In the genomic region with DNA sequence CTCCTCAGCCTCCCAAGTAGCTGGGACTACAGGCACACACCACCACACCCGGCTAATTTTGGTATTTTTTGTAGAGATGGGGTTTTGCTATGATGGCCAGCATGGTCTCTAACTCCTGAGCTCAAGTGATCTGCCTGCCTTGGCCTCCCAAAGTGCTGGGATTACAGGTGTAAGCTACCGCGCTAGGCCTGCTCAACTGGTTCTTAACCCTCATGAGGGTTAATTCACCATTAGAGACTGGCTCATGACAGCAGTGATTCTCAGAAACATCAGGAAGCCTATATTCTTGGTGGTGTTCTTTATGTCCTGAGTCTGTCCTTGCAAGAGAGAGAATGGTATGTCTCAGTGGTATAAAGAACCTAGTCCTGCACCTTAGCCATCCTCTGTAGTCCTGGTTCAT, we compare ENCODE assay signal across 34 cellular contexts. TPM values are rescaled to one million over a fixed set of nuclear protein-coding genes. Genes with fewer than 3 reads are reported as not detected.
"Had no signal": no experiment of that assay in that cellular context is flagged by ENCODE, and none has a peak within 500 bp of the region (broad histone marks: within the 10 kb centered on the region; RNA-seq: fewer than 3 reads in every experiment).

No MANE protein-coding gene starts in this region.

- H3K4me1 ChIP-seq: ascending aorta, Peyer's patch had no signal

- ATAC-seq: activated CD4-positive, CD25-positive, alpha-beta regulatory T cell treated with anti-CD3 and anti-CD28 coated beads, Interleukin-2, amount 50 U/mL, for 24 hours; activated CD8-positive, alpha-beta memory T cell treated with anti-CD3 and anti-CD28 coated beads, Interleukin-2, amount 10 ng/mL, durations not matched to agents 7 days and 5 days; activated T-cell treated with anti-CD3 and anti-CD28 coated beads, Interleukin-2, amount 50 U/mL, for 72 hours; activated T-helper 17 cell treated with anti-CD3 and anti-CD28 coated beads, Interleukin-2, amount 50 U/mL, for 72 hours; PC-3 had no signal

- H3K27me3 ChIP-seq: ascending aorta, cardiac muscle cell, MG63, Peyer's patch, SJSA1 had no signal

- H3K9ac ChIP-seq: SK-N-SH had no signal

- H3K27ac Mint-ChIP-seq: activated CD4-positive, alpha-beta memory T cell treated with anti-CD3 and anti-CD28 coated beads, Interleukin-2, amount 10 ng/mL, durations not matched to agents 7 days and 5 days; activated CD8-positive, alpha-beta memory T cell treated with anti-CD3 and anti-CD28 coated beads, Interleukin-2, amount 10 ng/mL, durations not matched to agents 7 days and 5 days; activated naive CD4-positive, alpha-beta T cell treated with anti-CD3 and anti-CD28 coated beads, Interleukin-2, amount 50 U/mL, for 24 hours; activated naive CD8-positive, alpha-beta T cell treated with anti-CD3 and anti-CD28 coated beads, Interleukin-2, amount 10 ng/mL, durations not matched to agents 7 days and 5 days; activated T-cell treated with anti-CD3 and anti-CD28 coated beads, Interleukin-2, amount 50 U/mL, for 72 hours; activated T-helper 17 cell treated with anti-CD3 and anti-CD28 coated beads, Interleukin-2, amount 50 U/mL, for 72 hours; T-helper 1 cell treated with Interleukin-12 subunit alpha and Interleukin-12 subunit beta and Interleukin-4 antibody, amounts not matched to agents 30 μg/mL and 1 μg/mL, for 36 hours; T-helper 2 cell treated with Interferon-gamma antibody and Interleukin-4, amounts not matched to agents 5 μg/mL and 100 μg/mL, for 36 hours had no signal

- H3K9me3 Mint-ChIP-seq: activated CD4-positive, alpha-beta memory T cell treated with anti-CD3 and anti-CD28 coated beads, Interleukin-2, amount 10 ng/mL, durations not matched to agents 7 days and 5 days; activated naive CD4-positive, alpha-beta T cell treated with anti-CD3 and anti-CD28 coated beads, Interleukin-2, amount 50 U/mL, for 24 hours; activated naive CD8-positive, alpha-beta T cell treated with anti-CD3 and anti-CD28 coated beads, Interleukin-2, amount 10 ng/mL, durations not matched to agents 7 days and 5 days; activated T-cell treated with anti-CD3 and anti-CD28 coated beads, Interleukin-2, amount 50 U/mL, for 72 hours; central memory CD8-positive, alpha-beta T cell; T-helper 2 cell treated with Interferon-gamma antibody and Interleukin-4, amounts not matched to agents 5 μg/mL and 100 μg/mL, for 36 hours had no signal

- H3K4me1 Mint-ChIP-seq: activated CD4-positive, alpha-beta memory T cell treated with anti-CD3 and anti-CD28 coated beads, Interleukin-2, amount 10 ng/mL, durations not matched to agents 7 days and 5 days; activated CD8-positive, alpha-beta memory T cell treated with anti-CD3 and anti-CD28 coated beads, Interleukin-2, amount 10 ng/mL, durations not matched to agents 7 days and 5 days; activated naive CD4-positive, alpha-beta T cell treated with anti-CD3 and anti-CD28 coated beads, Interleukin-2, amount 50 U/mL, for 24 hours; activated T-helper 17 cell treated with anti-CD3 and anti-CD28 coated beads, Interleukin-2, amount 50 U/mL, for 72 hours; central memory CD8-positive, alpha-beta T cell had no signal

- H3K36me3 ChIP-seq: ascending aorta, cardiac muscle cell, MG63, Peyer's patch, SJSA1 had no signal

- H3K27me3 Mint-ChIP-seq: activated naive CD4-positive, alpha-beta T cell treated with anti-CD3 and anti-CD28 coated beads, Interleukin-2, amount 50 U/mL, for 24 hours had no signal

- H3K9me2 ChIP-seq: SK-N-SH had no signal

- H3K36me3 Mint-ChIP-seq: activated CD8-positive, alpha-beta memory T cell treated with anti-CD3 and anti-CD28 coated beads, Interleukin-2, amount 10 ng/mL, durations not matched to agents 7 days and 5 days; activated naive CD4-positive, alpha-beta T cell treated with anti-CD3 and anti-CD28 coated beads, Interleukin-2, amount 50 U/mL, for 24 hours; activated naive CD8-positive, alpha-beta T cell treated with anti-CD3 and anti-CD28 coated beads, Interleukin-2, amount 10 ng/mL, durations not matched to agents 7 days and 5 days had no signal

- H3K4me3 ChIP-seq: ascending aorta, cardiac muscle cell, MG63, Peyer's patch, SJSA1 had no signal

- DNase-seq: activated CD4-positive, alpha-beta memory T cell treated with anti-CD3 and anti-CD28 coated beads, Interleukin-2, amount 10 ng/mL, durations not matched to agents 7 days and 5 days; activated CD4-positive, alpha-beta T cell treated with anti-CD3 and anti-CD28 coated beads for 48 hours; activated CD8-positive, alpha-beta memory T cell treated with anti-CD3 and anti-CD28 coated beads for 24 hours; activated CD8-positive, alpha-beta memory T cell treated with anti-CD3 and anti-CD28 coated beads, Interleukin-2, amount 10 ng/mL, durations not matched to agents 7 days and 5 days; activated CD8-positive, alpha-beta memory T cell treated with anti-CD3 and anti-CD28 coated beads, Interleukin-2, amount 50 U/mL, for 48 hours; activated gamma-delta T cell; activated naive CD4-positive, alpha-beta T cell treated with Interleukin-2 at 50 U/mL for 16 hours; activated naive CD8-positive, alpha-beta T cell treated with anti-CD3 and anti-CD28 coated beads, Interleukin-2, amount 10 ng/mL, durations not matched to agents 7 days and 5 days; activated T-cell treated with anti-CD3 and anti-CD28 coated beads, Interleukin-2, amount 50 U/mL, for 72 hours; amygdala; Kasumi-1; KG1; MG63; NCI-H1048; NCI-H1436 treated with DMSO at 0.1 percent for 48 hours; NCI-H1694 treated with DMSO at 0.1 percent for 48 hours; NCI-H2029; NCI-H345; NCI-H524 treated with DMSO at 0.1 percent for 48 hours; PC-3; Peyer's patch; RPMI8226; SHP77 treated with DMSO at 0.1 percent for 48 hours; SK-N-SH had no signal

- H3K4me2 ChIP-seq: SK-N-SH had no signal

- H3K4me3 Mint-ChIP-seq: activated CD4-positive, alpha-beta memory T cell treated with anti-CD3 and anti-CD28 coated beads, Interleukin-2, amount 10 ng/mL, durations not matched to agents 7 days and 5 days; activated CD8-positive, alpha-beta memory T cell treated with anti-CD3 and anti-CD28 coated beads, Interleukin-2, amount 10 ng/mL, durations not matched to agents 7 days and 5 days; activated naive CD4-positive, alpha-beta T cell treated with anti-CD3 and anti-CD28 coated beads, Interleukin-2, amount 50 U/mL, for 24 hours; activated naive CD8-positive, alpha-beta T cell treated with anti-CD3 and anti-CD28 coated beads, Interleukin-2, amount 10 ng/mL, durations not matched to agents 7 days and 5 days; activated T-cell treated with anti-CD3 and anti-CD28 coated beads, Interleukin-2, amount 50 U/mL, for 72 hours; activated T-helper 17 cell treated with anti-CD3 and anti-CD28 coated beads, Interleukin-2, amount 50 U/mL, for 72 hours; central memory CD8-positive, alpha-beta T cell; T-helper 1 cell treated with Interleukin-12 subunit alpha and Interleukin-12 subunit beta and Interleukin-4 antibody, amounts not matched to agents 30 μg/mL and 1 μg/mL, for 36 hours; T-helper 2 cell treated with Interferon-gamma antibody and Interleukin-4, amounts not matched to agents 5 μg/mL and 100 μg/mL, for 36 hours had no signal

- H3K27ac ChIP-seq: ascending aorta, cardiac muscle cell, Peyer's patch, SJSA1 had no signal

- H3K9me3 ChIP-seq: ascending aorta, MG63, Peyer's patch, SJSA1, SK-N-SH had no signal

RNA-seq across cellular contexts. Expression of a gene that starts 42.2 kb away (rescaled TPM):
- total RNA-seq: activated CD8-positive, alpha-beta memory T cell treated with anti-CD3 and anti-CD28 coated beads, Interleukin-2, amount 10 ng/mL, durations not matched to agents 7 days and 5 days; activated naive CD8-positive, alpha-beta T cell treated with anti-CD3 and anti-CD28 coated beads, Interleukin-2, amount 10 ng/mL, durations not matched to agents 7 days and 5 days; activated T-helper 17 cell treated with anti-CD3 and anti-CD28 coated beads, Interleukin-2, amount 50 U/mL, for 72 hours; ascending aorta; cardiac muscle cell; PC-3 had no signal
- polyA plus RNA-seq: adipose tissue, cardiac muscle cell, SK-N-SH had no signal
